9 cellular contexts compared by ENCODE assay signal in genomic region chr11:119019996-119020395, GRCh38. TPM values are rescaled to one million over a fixed set of nuclear protein-coding genes. Genes with fewer than 3 reads are reported as not detected.
DNase-seq lines count a peak whose midpoint lies in the region; ATAC-seq, FAIRE-seq and TF ChIP-seq lines count a peak whose summit lies in the region.
"Had no signal": no experiment of that assay in that cellular context is flagged by ENCODE, and none has a peak within 500 bp of the region (broad histone marks: within the 10 kb centered on the region; RNA-seq: fewer than 3 reads in every experiment).

No MANE protein-coding gene starts in this region.

- H3K9ac ChIP-seq in duodenal mucosa (ENCODE audit: low read depth in 1 of 2, low read length in 2 of 2): peak overlapping the region; percentile 85 to 88

- peaks cover 20 to 87% (median 44%) of the 10 kb centered on the region in 4 donors for H3K4me1 Mint-ChIP-seq in CD4-positive, CD25-positive, alpha-beta regulatory T cell

- H3K9me3 ChIP-seq in CD4-positive, CD25-positive, alpha-beta regulatory T cell (ENCODE audit: control insufficient read depth in 2 of 2, low read length in 2 of 2): no peaks in the 10 kb centered on the region
- no peaks in the 10 kb centered on the region for H3K9me3 ChIP-seq in duodenal mucosa (ENCODE audit: control insufficient read depth in 1 of 2, low read length in 2 of 2)
- H3K9me3 ChIP-seq in neuron (ENCODE audit: low read length): no peaks in the 10 kb centered on the region
- no peaks in the 10 kb centered on the region for H3K9me3 ChIP-seq in mucosa of descending colon

- FAIRE-seq in GM12891 (lab: Jason Lieb, UNC): no peak

- peaks cover 0 to 1% (median 0%) of the 10 kb centered on the region in 7 donors for H3K9me3 Mint-ChIP-seq in CD4-positive, CD25-positive, alpha-beta regulatory T cell

- H3K27ac ChIP-seq in CD4-positive, CD25-positive, alpha-beta regulatory T cell (ENCODE audit: insufficient read depth, low read length, poor library complexity, severe bottlenecking): peak overlapping the region; percentile 94
- H3K27ac ChIP-seq in duodenal mucosa (ENCODE audit: low read depth, low read length): no peak overlapping the region

- peak overlapping the region; percentile 98 to 100 (median 100) for H3K4me3 Mint-ChIP-seq in CD4-positive, CD25-positive, alpha-beta regulatory T cell

- peaks cover 41% of the 10 kb centered on the region for H3K36me3 Mint-ChIP-seq in CD4-positive, CD25-positive, alpha-beta regulatory T cell

- no peaks in the 10 kb centered on the region for H3K27me3 ChIP-seq in CD4-positive, CD25-positive, alpha-beta regulatory T cell (ENCODE audit: control insufficient read depth, insufficient read depth, low read length)
- no peaks in the 10 kb centered on the region for H3K27me3 ChIP-seq in duodenal mucosa (ENCODE audit: control insufficient read depth in 1 of 2, insufficient read depth in 2 of 2, low read length in 2 of 2)
- H3K27me3 ChIP-seq in neuron (ENCODE audit: insufficient read depth, low read length): no peaks in the 10 kb centered on the region

- H2AFZ ChIP-seq in neuron (ENCODE audit: low read depth, low read length): no peak overlapping the region

- peaks cover 60% of the 10 kb centered on the region for H3K36me3 ChIP-seq in CD4-positive, CD25-positive, alpha-beta regulatory T cell (ENCODE audit: control insufficient read depth, insufficient read depth, low read length)
- H3K36me3 ChIP-seq in duodenal mucosa (ENCODE audit: control insufficient read depth in 1 of 2, insufficient read depth in 2 of 2, low read length in 2 of 2): peaks cover 17 to 43% of the 10 kb centered on the region in 2 donors
- H3K36me3 ChIP-seq in neuron (ENCODE audit: insufficient read depth, low read length): peaks cover 59% of the 10 kb centered on the region
- H3K36me3 ChIP-seq in mucosa of descending colon (ENCODE audit: low read depth): no peaks in the 10 kb centered on the region

- peak overlapping the region; percentile 75 for H3K4me3 ChIP-seq in CD4-positive, CD25-positive, alpha-beta regulatory T cell (ENCODE audit: low read depth, low read length)
- H3K4me3 ChIP-seq in LNCaP clone FGC (ENCODE audit: low read depth, low read length): peak overlapping the region; percentile 98
- peak overlapping the region; percentile 97 to 99 for H3K4me3 ChIP-seq in duodenal mucosa (ENCODE audit: low read depth in 1 of 2, low read length in 2 of 2)
- H3K4me3 ChIP-seq in neuron (ENCODE audit: low read length): peak overlapping the region; percentile 94
- no peak overlapping the region for H3K4me3 ChIP-seq in mucosa of descending colon

- peak overlapping the region; percentile 99 to 100 (median 100) for H3K27ac Mint-ChIP-seq in CD4-positive, CD25-positive, alpha-beta regulatory T cell

- peaks cover 4% of the 10 kb centered on the region for H3K27me3 Mint-ChIP-seq in CD4-positive, CD25-positive, alpha-beta regulatory T cell

- intact Hi-C loops in mucosa of descending colon (cut with DNase I, micrococcal nuclease): no loop called here

- no peak for TF ChIP-seq CTCF in LNCaP clone FGC (IDR thresholded peaks at IDR 0.05; ENCODE audit: control insufficient read depth, extremely low read depth, insufficient read depth)
- TF ChIP-seq CTCF in mucosa of descending colon (IDR thresholded peaks at IDR 0.05): no peak

- ATAC-seq in CD4-positive, CD25-positive, alpha-beta regulatory T cell (ENCODE audit: low read depth in 2 of 2): no peak
- ATAC-seq in HG02763 (IDR thresholded peaks at IDR 0.05; ENCODE audit: unreplicated experiment): no peak
- no peak for ATAC-seq in HG02970 (IDR thresholded peaks at IDR 0.05; ENCODE audit: low FRiP score, unreplicated experiment)
- no peak for ATAC-seq in mucosa of descending colon

- no peak for DNase-seq in CD4-positive, CD25-positive, alpha-beta regulatory T cell
- DNase-seq in LNCaP clone FGC (ENCODE audit: low read depth) (no peak), GM12891 (ENCODE audit: insufficient read length, low spot score) (no peak), mucosa of descending colon (no peak)
- DNase-seq: activated CD4-positive, alpha-beta T cell treated with anti-CD3 and anti-CD28 coated beads, Interleukin-2, amount 50 U/mL, for 4 hours had no signal

- peaks cover 48% of the 10 kb centered on the region for H3K4me1 ChIP-seq in CD4-positive, CD25-positive, alpha-beta regulatory T cell (ENCODE audit: control insufficient read depth, insufficient read depth, low read length, poor library complexity, severe bottlenecking)
- peaks cover 49 to 59% of the 10 kb centered on the region in 2 donors for H3K4me1 ChIP-seq in duodenal mucosa (ENCODE audit: control insufficient read depth in 1 of 2, insufficient read depth in 2 of 2, low read length in 2 of 2)
- peaks cover 20% of the 10 kb centered on the region for H3K4me1 ChIP-seq in neuron (ENCODE audit: insufficient read depth, low read length)
- H3K4me1 ChIP-seq in mucosa of descending colon (ENCODE audit: low read depth): peaks cover 36% of the 10 kb centered on the region

- no peak for TF ChIP-seq POLR2A in GM12891 (IDR thresholded peaks at IDR 0.05; ENCODE audit: low read depth, low read length)

TF ChIP-seq in GM12891, 5 proteins besides CTCF, POLR2A, EP300 and RAD21:
- TF ChIP-seq SPI1 (IDR thresholded peaks at IDR 0.05; ENCODE audit: low read depth, low read length) (no peak), TAF1 (IDR thresholded peaks at IDR 0.05; ENCODE audit: low read depth, low read length) (no peak), POLR2AphosphoS5 (IDR thresholded peaks at IDR 0.05; ENCODE audit: low read depth, low read length) (no peak), PAX5 (IDR thresholded peaks at IDR 0.05; ENCODE audit: insufficient read depth, low read length, severe bottlenecking) (no peak), POU2F2 (IDR thresholded peaks at IDR 0.05; ENCODE audit: low read depth, low read length) (no peak)

RNA-seq across cellular contexts. Expression of gene TRAPPC4, which starts 1.4 kb away (rescaled TPM):
- 82.9 TPM for total RNA-seq in CD4-positive, CD25-positive, alpha-beta regulatory T cell
- polyA plus RNA-seq in CD4-positive, CD25-positive, alpha-beta regulatory T cell: 100 to 1,000 TPM; 135 to 179 (median 151) TPM
- 69.5 TPM for polyA plus RNA-seq in GM12891 (2012; ENCODE audit: low read depth, missing spikeins)
- total RNA-seq in mucosa of descending colon: 10 to 100 TPM; 52.7 to 58.4 (median 57.4) TPM

RNA-seq across cellular contexts. Expression of gene RPS25, which starts 1.9 kb away (rescaled TPM):
- 1,801 TPM for total RNA-seq in CD4-positive, CD25-positive, alpha-beta regulatory T cell
- 1,000 to 10,000 TPM; 3,291 to 5,953 (median 5,138) TPM for polyA plus RNA-seq in CD4-positive, CD25-positive, alpha-beta regulatory T cell
- polyA plus RNA-seq in GM12891 (2012; ENCODE audit: low read depth, missing spikeins): 4,068 TPM
- 100 to 1,000 TPM; 721 to 887 (median 781) TPM for total RNA-seq in mucosa of descending colon

RNA-seq across cellular contexts. Expression of gene SLC37A4, which starts 10.7 kb away (rescaled TPM):
- total RNA-seq in CD4-positive, CD25-positive, alpha-beta regulatory T cell: 6.8 TPM
- polyA plus RNA-seq in CD4-positive, CD25-positive, alpha-beta regulatory T cell: 10 to 100 TPM in 3 of 4 donors, 1 to 10 TPM in 1; 6.9 to 14.7 (median 10.8) TPM
- 14.7 TPM for polyA plus RNA-seq in GM12891 (2012; ENCODE audit: low read depth, missing spikeins)
- 10 to 100 TPM; 23.3 to 70.8 (median 57.0) TPM for total RNA-seq in mucosa of descending colon

RNA-seq across cellular contexts. Expression of gene CENATAC, which starts 22.1 kb away (rescaled TPM):
- 116 TPM for total RNA-seq in CD4-positive, CD25-positive, alpha-beta regulatory T cell
- 10 to 100 TPM in 3 of 4 donors, 1 to 10 TPM in 1; 10.0 to 14.4 (median 11.9) TPM for polyA plus RNA-seq in CD4-positive, CD25-positive, alpha-beta regulatory T cell
- 7.1 TPM for polyA plus RNA-seq in GM12891 (2012; ENCODE audit: low read depth, missing spikeins)
- 10 to 100 TPM; 24.6 to 33.4 (median 30.9) TPM for total RNA-seq in mucosa of descending colon

RNA-seq across cellular contexts. Expression of gene HYOU1, which starts 37.0 kb away (rescaled TPM):
- 108 TPM for total RNA-seq in CD4-positive, CD25-positive, alpha-beta regulatory T cell
- polyA plus RNA-seq in CD4-positive, CD25-positive, alpha-beta regulatory T cell: 10 to 100 TPM; 13.4 to 15.0 (median 14.6) TPM
- polyA plus RNA-seq in GM12891 (2012; ENCODE audit: low read depth, missing spikeins): 63.6 TPM
- 100 to 1,000 TPM in 2 of 3 donors, 10 to 100 TPM in 1; 82.0 to 119 (median 101) TPM for total RNA-seq in mucosa of descending colon
